12 cellular contexts compared by ENCODE assay signal in genomic region chr1:205144751-205145150, GRCh38. TPM values are rescaled to one million over a fixed set of nuclear protein-coding genes. Genes with fewer than 3 reads are reported as not detected.
DNase-seq lines count a peak whose midpoint lies in the region; ATAC-seq, FAIRE-seq and TF ChIP-seq lines count a peak whose summit lies in the region.
"Had no signal": no experiment of that assay in that cellular context is flagged by ENCODE, and none has a peak within 500 bp of the region (broad histone marks: within the 10 kb centered on the region; RNA-seq: fewer than 3 reads in every experiment).

No MANE protein-coding gene starts in this region.

- H2AFZ ChIP-seq in hepatocyte: no peak overlapping the region

- H3K36me3 ChIP-seq in left ventricle myocardium inferior (peaks cover 29% of the 10 kb centered on the region), hepatocyte (replicated peaks; ENCODE audit: insufficient read depth, low read depth) (no peaks in the 10 kb centered on the region)

- no peaks in the 10 kb centered on the region for H3K9me2 ChIP-seq in hepatocyte (replicated peaks; ENCODE audit: insufficient read depth)

- H4K20me1 ChIP-seq in hepatocyte (ENCODE audit: insufficient read depth, poor library complexity, severe bottlenecking): no peaks in the 10 kb centered on the region

- H3K27ac ChIP-seq in left ventricle myocardium inferior (replicated peaks) (peak overlapping the region; percentile 41), right cardiac atrium (ENCODE audit: low read length) (no peak overlapping the region), hepatocyte (peak overlapping the region; percentile 31)

- DNase-seq in left ventricle myocardium inferior (no peak), right cardiac atrium (no peak), astrocyte of the cerebellum (ENCODE audit: low read depth) (peak; percentile 52), hepatocyte (ENCODE audit: low spot score) (peak; percentile 19), urothelium cell line (ENCODE audit: low spot score) (peak; percentile 25), NCI-H1694 (lab: John Stamatoyannopoulos, UW) (no peak)
- DNase-seq: activated naive CD4-positive, alpha-beta T cell treated with anti-CD3 and anti-CD28 coated beads for 36 hours; NCI-H1930 had no signal

- H3K79me2 ChIP-seq in hepatocyte: no peaks in the 10 kb centered on the region

- H3K27me3 ChIP-seq in left ventricle myocardium inferior (ENCODE audit: low read depth): no peaks in the 10 kb centered on the region
- H3K27me3 ChIP-seq in right cardiac atrium (ENCODE audit: control insufficient read depth, insufficient read depth): no peaks in the 10 kb centered on the region
- no peaks in the 10 kb centered on the region for H3K27me3 ChIP-seq in hepatocyte

- intact Hi-C loops in left ventricle myocardium inferior (cut with micrococcal nuclease) (loop anchor here (10.0 kb wide), 1 partner anchor 110 kb away; no protein-coding TSS in a partner anchor), right cardiac atrium (cut with DNase I) (loop anchor here in 2 of 4 donors (10.0 kb wide), 1 partner anchor 110 kb away; no protein-coding TSS in a partner anchor)

- H3K9me3 ChIP-seq in left ventricle myocardium inferior (replicated peaks): no peaks in the 10 kb centered on the region
- H3K9me3 ChIP-seq in right cardiac atrium (ENCODE audit: control insufficient read depth, low read length): peaks cover 2% of the 10 kb centered on the region
- no peaks in the 10 kb centered on the region for H3K9me3 ChIP-seq in hepatocyte (ENCODE audit: low read depth)

- H3K4me2 ChIP-seq in hepatocyte: no peak overlapping the region

- H3K4me3 ChIP-seq in left ventricle myocardium inferior (no peak overlapping the region), right cardiac atrium (ENCODE audit: low read length) (no peak overlapping the region), astrocyte of the cerebellum (ENCODE audit: low read depth, low read length) (no peak overlapping the region), hepatocyte (no peak overlapping the region)

- TF ChIP-seq CTCF in left ventricle myocardium inferior (IDR thresholded peaks at IDR 0.05; ENCODE audit: borderline replicate concordance) (no peak), astrocyte of the cerebellum (IDR thresholded peaks at IDR 0.05; ENCODE audit: low read depth, low read length, missing control alignments) (no peak), hepatocyte (IDR thresholded peaks at IDR 0.05; ENCODE audit: poor library complexity) (no peak)

- in situ Hi-C loops in astrocyte of the cerebellum (cut with HindIII; ENCODE audit: low sequenced_read_pairs): no loop called here

- no peak for FAIRE-seq in urothelium cell line (lab: Jason Lieb, UNC)

- whole genome bisulfite sequencing in right cardiac atrium: 15% methylated on average over 1 of the region's 1 CpG
- 25% methylated on average over 1 of the region's 1 CpG for WGBS in hepatocyte (ENCODE audit: low lambda C conversion rate, missing lambda C conversion rate)

- H3K4me1 ChIP-seq in left ventricle myocardium inferior: peaks cover 21% of the 10 kb centered on the region
- peaks cover 4% of the 10 kb centered on the region for H3K4me1 ChIP-seq in right cardiac atrium (ENCODE audit: control insufficient read depth, insufficient read depth, low read length)
- H3K4me1 ChIP-seq in hepatocyte (ENCODE audit: insufficient read depth): peaks cover 20% of the 10 kb centered on the region

- ATAC-seq in right cardiac atrium (no peak), HG02973 (IDR thresholded peaks at IDR 0.05; ENCODE audit: unreplicated experiment) (no peak), GM21723 (IDR thresholded peaks at IDR 0.05; ENCODE audit: unreplicated experiment) (no peak)
- ATAC-seq: activated CD4-positive, CD25-positive, alpha-beta regulatory T cell treated with anti-CD3 and anti-CD28 coated beads, Interleukin-2, amount 50 U/mL, for 24 hours; Panc1 had no signal

RNA-seq across cellular contexts. Expression of gene RBBP5, which starts 23.0 kb away (rescaled TPM):
- 10.3 TPM for total RNA-seq in left ventricle myocardium inferior
- 10 to 100 TPM in 3 of 4 donors, 1 to 10 TPM in 1; 9.9 to 13.1 (median 11.7) TPM for total RNA-seq in right cardiac atrium
- polyA plus RNA-seq in right cardiac atrium: 5.4 TPM
- total RNA-seq in hepatocyte: 15.3 and 16.7 TPM in 2 replicates
- polyA plus RNA-seq in hepatocyte: 9.0 and 9.2 TPM in 2 replicates

Comparison
In these comparisons a context has a peak if more than half of its experiments do, and no peak if none do; other contexts are left out.
1. DNase-seq: peak in astrocyte of the cerebellum (single experiment), hepatocyte (single experiment) and urothelium cell line (single experiment); none in left ventricle myocardium inferior (single experiment), right cardiac atrium (0 of 3) and NCI-H1694 (single experiment).